ENCODE assay signal across 1 cellular context in genomic region chr17:16377804-16378400, GRCh38.
A peak's percentile ranks its signal among the peaks of the same experiment; 100 is the strongest.
TF ChIP-seq lines count a peak whose summit lies in the region.

No MANE protein-coding gene starts in this region.

TF ChIP-seq in HepG2, 621 proteins besides CTCF, POLR2A, EP300 and RAD21:
- no peak for TF ChIP-seq TFDP1 (CRISPR knock-in tag; IDR thresholded peaks at IDR 0.05; ENCODE audit: borderline replicate concordance)
- no peak for TF ChIP-seq HNF4A (CRISPR knock-in tag; IDR thresholded peaks at IDR 0.05)
- TF ChIP-seq HOXD1 (CRISPR knock-in tag; IDR thresholded peaks at IDR 0.05): no peak
- TF ChIP-seq ZBTB37 (CRISPR knock-in tag; IDR thresholded peaks at IDR 0.05): peak; percentile 60; the same call in 1 of the 2 replicates
- TF ChIP-seq, protein P1, sequence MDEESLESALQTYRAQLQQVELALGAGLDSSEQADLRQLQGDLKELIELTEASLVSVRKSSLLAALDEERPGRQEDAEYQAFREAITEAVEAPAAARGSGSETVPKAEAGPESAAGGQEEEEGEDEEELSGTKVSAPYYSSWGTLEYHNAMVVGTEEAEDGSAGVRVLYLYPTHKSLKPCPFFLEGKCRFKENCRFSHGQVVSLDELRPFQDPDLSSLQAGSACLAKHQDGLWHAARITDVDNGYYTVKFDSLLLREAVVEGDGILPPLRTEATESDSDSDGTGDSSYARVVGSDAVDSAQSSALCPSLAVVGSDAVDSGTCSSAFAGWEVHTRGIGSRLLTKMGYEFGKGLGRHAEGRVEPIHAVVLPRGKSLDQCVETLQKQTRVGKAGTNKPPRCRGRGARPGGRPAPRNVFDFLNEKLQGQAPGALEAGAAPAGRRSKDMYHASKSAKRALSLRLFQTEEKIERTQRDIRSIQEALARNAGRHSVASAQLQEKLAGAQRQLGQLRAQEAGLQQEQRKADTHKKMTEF (CRISPR knock-in tag; IDR thresholded peaks at IDR 0.05): no peak
- TF ChIP-seq ZNF460 (CRISPR knock-in tag; IDR thresholded peaks at IDR 0.05; ENCODE audit: borderline replicate concordance): no peak
- TF ChIP-seq MAZ (IDR thresholded peaks at IDR 0.05; ENCODE audit: borderline replicate concordance, low read depth, low read length): no peak
- no peak for TF ChIP-seq MAZ (CRISPR knock-in tag; IDR thresholded peaks at IDR 0.05; ENCODE audit: low read depth)
- no peak for TF ChIP-seq SOX13 (IDR thresholded peaks at IDR 0.05)
- TF ChIP-seq SOX13 (CRISPR knock-in tag; conservative IDR thresholded peaks at IDR 0.05 in 1 of 2, IDR thresholded peaks at IDR 0.05 in 1 of 2): peak in 1 of 2 experiments; percentile 81; a peak in 2 of 4 replicates
- TF ChIP-seq ZNF549 (CRISPR knock-in tag; IDR thresholded peaks at IDR 0.05): no peak
- no peak for TF ChIP-seq ZNF335 (CRISPR knock-in tag; IDR thresholded peaks at IDR 0.05)
- TF ChIP-seq, protein P2, sequence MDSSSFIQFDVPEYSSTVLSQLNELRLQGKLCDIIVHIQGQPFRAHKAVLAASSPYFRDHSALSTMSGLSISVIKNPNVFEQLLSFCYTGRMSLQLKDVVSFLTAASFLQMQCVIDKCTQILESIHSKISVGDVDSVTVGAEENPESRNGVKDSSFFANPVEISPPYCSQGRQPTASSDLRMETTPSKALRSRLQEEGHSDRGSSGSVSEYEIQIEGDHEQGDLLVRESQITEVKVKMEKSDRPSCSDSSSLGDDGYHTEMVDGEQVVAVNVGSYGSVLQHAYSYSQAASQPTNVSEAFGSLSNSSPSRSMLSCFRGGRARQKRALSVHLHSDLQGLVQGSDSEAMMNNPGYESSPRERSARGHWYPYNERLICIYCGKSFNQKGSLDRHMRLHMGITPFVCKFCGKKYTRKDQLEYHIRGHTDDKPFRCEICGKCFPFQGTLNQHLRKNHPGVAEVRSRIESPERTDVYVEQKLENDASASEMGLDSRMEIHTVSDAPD (CRISPR knock-in tag; IDR thresholded peaks at IDR 0.05): peak; percentile 72; the same call in 1 of the 2 replicates
- no peak for TF ChIP-seq ZNF891 (CRISPR knock-in tag; IDR thresholded peaks at IDR 0.05)
- TF ChIP-seq, protein P3, sequence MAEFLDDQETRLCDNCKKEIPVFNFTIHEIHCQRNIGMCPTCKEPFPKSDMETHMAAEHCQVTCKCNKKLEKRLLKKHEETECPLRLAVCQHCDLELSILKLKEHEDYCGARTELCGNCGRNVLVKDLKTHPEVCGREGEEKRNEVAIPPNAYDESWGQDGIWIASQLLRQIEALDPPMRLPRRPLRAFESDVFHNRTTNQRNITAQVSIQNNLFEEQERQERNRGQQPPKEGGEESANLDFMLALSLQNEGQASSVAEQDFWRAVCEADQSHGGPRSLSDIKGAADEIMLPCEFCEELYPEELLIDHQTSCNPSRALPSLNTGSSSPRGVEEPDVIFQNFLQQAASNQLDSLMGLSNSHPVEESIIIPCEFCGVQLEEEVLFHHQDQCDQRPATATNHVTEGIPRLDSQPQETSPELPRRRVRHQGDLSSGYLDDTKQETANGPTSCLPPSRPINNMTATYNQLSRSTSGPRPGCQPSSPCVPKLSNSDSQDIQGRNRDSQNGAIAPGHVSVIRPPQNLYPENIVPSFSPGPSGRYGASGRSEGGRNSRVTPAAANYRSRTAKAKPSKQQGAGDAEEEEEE (CRISPR knock-in tag; IDR thresholded peaks at IDR 0.05; ENCODE audit: borderline replicate concordance): no peak
- peak; percentile 51; the same call in 1 of the 2 replicates for TF ChIP-seq SOX5 (CRISPR knock-in tag; IDR thresholded peaks at IDR 0.05; ENCODE audit: borderline replicate concordance)
- no peak for TF ChIP-seq DMAP1 (CRISPR knock-in tag; IDR thresholded peaks at IDR 0.05)
